Comparison of ENCODE assay signal across 1 cellular context in the genomic region with DNA sequence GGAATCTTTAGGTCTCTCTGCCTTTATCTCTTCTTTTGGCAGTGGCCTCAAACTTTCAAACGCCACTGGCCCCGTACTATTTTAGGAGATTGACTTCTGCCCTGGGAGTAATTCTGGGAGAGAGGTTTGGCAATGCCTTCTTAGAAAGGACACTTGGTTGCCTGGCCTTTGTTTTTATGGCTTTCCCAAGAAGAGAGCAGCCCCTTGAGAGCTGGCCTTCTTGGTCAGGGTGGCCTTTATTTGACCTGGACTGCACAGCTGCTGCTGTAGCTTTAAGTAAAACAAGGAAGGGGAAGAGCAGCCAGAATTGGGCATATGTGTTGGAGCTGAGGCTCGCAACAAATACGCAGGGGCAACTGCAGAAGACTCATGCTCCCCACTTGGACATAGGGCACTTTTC.
TF ChIP-seq lines count a peak whose summit lies in the region.

No MANE protein-coding gene starts in this region.

TF ChIP-seq in liver, 16 proteins besides CTCF, POLR2A, EP300 and RAD21 (continued from another document):
- TF ChIP-seq, protein P1, sequence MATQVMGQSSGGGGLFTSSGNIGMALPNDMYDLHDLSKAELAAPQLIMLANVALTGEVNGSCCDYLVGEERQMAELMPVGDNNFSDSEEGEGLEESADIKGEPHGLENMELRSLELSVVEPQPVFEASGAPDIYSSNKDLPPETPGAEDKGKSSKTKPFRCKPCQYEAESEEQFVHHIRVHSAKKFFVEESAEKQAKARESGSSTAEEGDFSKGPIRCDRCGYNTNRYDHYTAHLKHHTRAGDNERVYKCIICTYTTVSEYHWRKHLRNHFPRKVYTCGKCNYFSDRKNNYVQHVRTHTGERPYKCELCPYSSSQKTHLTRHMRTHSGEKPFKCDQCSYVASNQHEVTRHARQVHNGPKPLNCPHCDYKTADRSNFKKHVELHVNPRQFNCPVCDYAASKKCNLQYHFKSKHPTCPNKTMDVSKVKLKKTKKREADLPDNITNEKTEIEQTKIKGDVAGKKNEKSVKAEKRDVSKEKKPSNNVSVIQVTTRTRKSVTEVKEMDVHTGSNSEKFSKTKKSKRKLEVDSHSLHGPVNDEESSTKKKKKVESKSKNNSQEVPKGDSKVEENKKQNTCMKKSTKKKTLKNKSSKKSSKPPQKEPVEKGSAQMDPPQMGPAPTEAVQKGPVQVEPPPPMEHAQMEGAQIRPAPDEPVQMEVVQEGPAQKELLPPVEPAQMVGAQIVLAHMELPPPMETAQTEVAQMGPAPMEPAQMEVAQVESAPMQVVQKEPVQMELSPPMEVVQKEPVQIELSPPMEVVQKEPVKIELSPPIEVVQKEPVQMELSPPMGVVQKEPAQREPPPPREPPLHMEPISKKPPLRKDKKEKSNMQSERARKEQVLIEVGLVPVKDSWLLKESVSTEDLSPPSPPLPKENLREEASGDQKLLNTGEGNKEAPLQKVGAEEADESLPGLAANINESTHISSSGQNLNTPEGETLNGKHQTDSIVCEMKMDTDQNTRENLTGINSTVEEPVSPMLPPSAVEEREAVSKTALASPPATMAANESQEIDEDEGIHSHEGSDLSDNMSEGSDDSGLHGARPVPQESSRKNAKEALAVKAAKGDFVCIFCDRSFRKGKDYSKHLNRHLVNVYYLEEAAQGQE (IDR thresholded peaks at IDR 0.05): no peak
- TF ChIP-seq, protein P2, sequence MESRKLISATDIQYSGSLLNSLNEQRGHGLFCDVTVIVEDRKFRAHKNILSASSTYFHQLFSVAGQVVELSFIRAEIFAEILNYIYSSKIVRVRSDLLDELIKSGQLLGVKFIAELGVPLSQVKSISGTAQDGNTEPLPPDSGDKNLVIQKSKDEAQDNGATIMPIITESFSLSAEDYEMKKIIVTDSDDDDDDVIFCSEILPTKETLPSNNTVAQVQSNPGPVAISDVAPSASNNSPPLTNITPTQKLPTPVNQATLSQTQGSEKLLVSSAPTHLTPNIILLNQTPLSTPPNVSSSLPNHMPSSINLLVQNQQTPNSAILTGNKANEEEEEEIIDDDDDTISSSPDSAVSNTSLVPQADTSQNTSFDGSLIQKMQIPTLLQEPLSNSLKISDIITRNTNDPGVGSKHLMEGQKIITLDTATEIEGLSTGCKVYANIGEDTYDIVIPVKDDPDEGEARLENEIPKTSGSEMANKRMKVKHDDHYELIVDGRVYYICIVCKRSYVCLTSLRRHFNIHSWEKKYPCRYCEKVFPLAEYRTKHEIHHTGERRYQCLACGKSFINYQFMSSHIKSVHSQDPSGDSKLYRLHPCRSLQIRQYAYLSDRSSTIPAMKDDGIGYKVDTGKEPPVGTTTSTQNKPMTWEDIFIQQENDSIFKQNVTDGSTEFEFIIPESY (IDR thresholded peaks at IDR 0.05): no peak
- no peak for TF ChIP-seq FOXA1 (IDR thresholded peaks at IDR 0.05)
- peak; percentile 30 for TF ChIP-seq NR2F2 (IDR thresholded peaks at IDR 0.05)
- TF ChIP-seq HNF4A (conservative IDR thresholded peaks at IDR 0.05): no peak
- TF ChIP-seq YY1 (IDR thresholded peaks at IDR 0.05): no peak
